Comparison of ENCODE assay signal across 8 cellular contexts in the genomic region with DNA sequence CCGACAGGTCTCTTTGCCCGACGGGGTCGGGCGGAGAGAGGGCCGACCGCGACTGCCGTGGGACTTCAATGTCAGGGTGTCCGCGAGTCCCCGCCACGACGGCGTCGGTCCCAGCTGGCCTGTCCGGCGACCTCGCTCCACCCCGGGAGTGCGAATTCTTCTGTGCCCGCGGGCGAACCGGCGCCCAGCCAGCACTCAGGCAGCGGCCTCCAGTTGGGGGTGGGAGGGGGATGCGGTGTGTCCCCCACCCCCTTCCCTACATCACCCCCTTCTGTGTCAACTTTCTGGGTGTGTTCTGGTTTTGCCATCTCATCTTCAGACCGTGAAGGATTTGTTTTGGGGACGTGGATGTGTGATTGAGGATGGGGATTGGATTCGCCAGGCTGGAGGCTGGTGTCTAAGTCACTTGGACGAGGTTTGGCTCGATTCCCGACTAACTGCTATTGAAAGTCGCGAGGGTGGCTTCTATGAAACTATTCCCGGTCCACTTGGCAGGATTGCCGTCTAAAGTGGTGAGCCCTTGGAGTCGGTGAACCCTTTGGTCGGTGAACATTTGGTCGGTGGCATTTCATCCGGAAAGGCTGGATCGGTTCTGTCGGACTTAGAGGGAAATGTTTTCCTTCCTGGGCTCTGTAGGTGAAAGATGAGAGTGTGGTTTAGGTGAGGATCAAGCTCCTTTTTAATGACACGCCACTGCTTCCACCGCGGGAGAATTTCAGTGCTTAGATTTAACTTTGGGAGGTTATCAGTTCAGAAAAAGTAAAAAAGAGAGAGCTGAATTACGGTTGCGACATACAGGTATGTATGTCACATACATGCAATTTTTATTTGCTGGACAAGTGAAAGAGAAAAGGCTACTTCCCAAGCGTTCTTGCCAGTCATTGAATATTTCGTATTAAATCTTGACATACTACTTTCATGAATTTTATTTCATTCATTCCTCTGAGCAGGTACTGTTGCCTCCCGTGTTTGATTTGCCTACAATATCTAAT. TPM values are rescaled to one million over a fixed set of nuclear protein-coding genes. Genes with fewer than 3 reads are reported as not detected.
DNase-seq lines count a peak whose midpoint lies in the region; ATAC-seq and TF ChIP-seq lines count a peak whose summit lies in the region.

No MANE protein-coding gene starts in this region.

- peak overlapping the region; percentile 89 for H3K27ac Mint-ChIP-seq in chondrocyte (ENCODE audit: unreplicated experiment)

- 0 out of 2 replicates have a peak, but pooled peaks cover 3% of the 10 kb centered on the region for H3K36me3 ChIP-seq in PC-9 (ENCODE audit: low read depth)

- peak overlapping the region; percentile 93 for H3K4me2 ChIP-seq in PC-9

- DNase-seq in AG08396 (ENCODE audit: low spot score) = peak; percentile 43
- peak; percentile 37 to 67 for DNase-seq in PC-9
- no peak for DNase-seq in chondrocyte (ENCODE audit: low spot score)
- DNase-seq in stimulated activated naive CD4-positive, alpha-beta T cell treated with Interleukin-2 at 50 U/mL for 16 hours (lab: John Stamatoyannopoulos, UW) = peak; percentile 33
- DNase-seq in NCI-H1048 (lab: John Stamatoyannopoulos, UW) = no peak

- H3K36me3 Mint-ChIP-seq in chondrocyte (ENCODE audit: low read depth) = no peaks in the 10 kb centered on the region

- peak overlapping the region; percentile 45 for H3K27ac ChIP-seq in PC-9
- peak overlapping the region; percentile 80 for H3K27ac ChIP-seq in layer of hippocampus (ENCODE audit: low read depth, low read length)

- peaks cover 45% of the 10 kb centered on the region for H3K4me1 Mint-ChIP-seq in chondrocyte (ENCODE audit: low read depth)

- H3K9me3 ChIP-seq in PC-9 (ENCODE audit: insufficient read depth, low read depth) = no peaks in the 10 kb centered on the region

- H3K9me3 Mint-ChIP-seq in chondrocyte (ENCODE audit: low read depth) = no peaks in the 10 kb centered on the region

- H4K20me1 ChIP-seq in PC-9 (ENCODE audit: insufficient read depth) = peaks cover 16% of the 10 kb centered on the region

- H3K79me2 ChIP-seq in PC-9 (ENCODE audit: low read depth) = peaks cover 57% of the 10 kb centered on the region

- TSS peak; percentile 51 for BruUV-seq in PC-9 (replicated peaks; lab: Mats Ljungman, UMichigan)

- H3K27me3 Mint-ChIP-seq in chondrocyte (ENCODE audit: low read depth) = no peaks in the 10 kb centered on the region

- CTCF ChIA-PET in PC-9 (lab: Charles Lee) = interaction anchor here (0.6 kb wide), 1 partner anchor 624 kb away, joined by 3 read pairs; no protein-coding TSS in a partner anchor

- intact Hi-C loops in PC-9 (cut with micrococcal nuclease; ENCODE audit: unreplicated experiment) = loop anchor here (5.0 kb wide), 2 partner anchors 82 to 182 kb away; a partner anchor contains a TSS

- no peak overlapping the region for H3K4me3 Mint-ChIP-seq in chondrocyte (ENCODE audit: unreplicated experiment)

- ATAC-seq in HG03025 (IDR thresholded peaks at IDR 0.05; ENCODE audit: low FRiP score, unreplicated experiment) = peak; percentile 15

- TF ChIP-seq CTCF in GM12875 (IDR thresholded peaks at IDR 0.05; ENCODE audit: borderline replicate concordance, insufficient read depth, low read depth, low read length) (no peak), PC-9 (conservative IDR thresholded peaks at IDR 0.05) (no peak), chondrocyte (IDR thresholded peaks at IDR 0.05) (no peak)

- H2AFZ ChIP-seq in PC-9 = peak overlapping the region; percentile 85

- POLR2A ChIA-PET in PC-9 (lab: Charles Lee; ENCODE audit: unreplicated experiment) = interaction anchor here (0.6 to 0.7 kb wide), 4 partner anchors 204 to 994 kb away, joined by 3 to 5 read pairs (median 4); no protein-coding TSS in a partner anchor

- peaks cover 47% of the 10 kb centered on the region for H3K4me1 ChIP-seq in PC-9 (replicated peaks; ENCODE audit: insufficient read depth)

- H3K27me3 ChIP-seq in PC-9 (ENCODE audit: insufficient read depth, low read depth) (no peaks in the 10 kb centered on the region), layer of hippocampus (ENCODE audit: control insufficient read depth, insufficient read depth, low read length) (no peaks in the 10 kb centered on the region)

- peak overlapping the region; percentile 94 for H3K4me3 ChIP-seq in GM12875 (ENCODE audit: low read depth, low read length)
- peak overlapping the region; percentile 91 for H3K4me3 ChIP-seq in PC-9

- peaks cover 30% of the 10 kb centered on the region for H3F3A ChIP-seq in PC-9 (ENCODE audit: insufficient read depth, low read depth)

- no peaks in the 10 kb centered on the region for H3K9me2 ChIP-seq in PC-9 (ENCODE audit: insufficient read depth)

RNA-seq across cellular contexts. Expression of a gene that starts 0.8 kb away (rescaled TPM):
- total RNA-seq in PC-9 (2021) (41.7 and 51.6 TPM in 2 replicates), chondrocyte (33.2 to 50.0 TPM (median 36.1 TPM) in 3 replicates)

Comparison
In these comparisons a context has a peak if more than half of its experiments do, and no peak if none do; other contexts are left out.
1. DNase-seq: peak in AG08396 (single experiment), PC-9 (2 of 2) and stimulated activated naive CD4-positive, alpha-beta T cell treated with Interleukin-2 at 50 U/mL for 16 hours (single experiment); none in chondrocyte (single experiment) and NCI-H1048 (single experiment).